Comparison of ENCODE assay signal across 1 cellular context in the genomic region with DNA sequence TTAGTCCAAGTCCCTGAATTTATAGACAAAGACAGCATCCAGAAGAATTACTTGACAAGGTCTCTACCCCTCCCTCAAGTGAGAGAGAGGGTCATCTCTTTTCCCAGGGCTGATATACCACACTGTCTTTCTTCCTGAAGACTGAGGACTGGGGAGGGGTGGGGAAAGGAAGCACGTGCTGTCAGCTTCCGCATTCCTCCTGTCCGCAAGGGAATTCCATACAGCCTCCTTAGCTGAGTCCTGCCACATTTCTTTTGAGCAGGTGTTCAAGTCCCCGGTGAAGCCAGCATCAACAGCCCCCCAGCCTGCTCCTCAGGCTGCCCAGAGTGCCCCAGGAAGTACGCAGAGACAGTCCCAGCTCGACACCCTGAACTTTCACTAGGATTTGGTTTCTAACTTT.
TF ChIP-seq lines count a peak whose summit lies in the region.

No MANE protein-coding gene starts in this region.

TF ChIP-seq in GM23338, 12 proteins besides CTCF, POLR2A, EP300 and RAD21 (continued from another document):
- TF ChIP-seq, protein P1, sequence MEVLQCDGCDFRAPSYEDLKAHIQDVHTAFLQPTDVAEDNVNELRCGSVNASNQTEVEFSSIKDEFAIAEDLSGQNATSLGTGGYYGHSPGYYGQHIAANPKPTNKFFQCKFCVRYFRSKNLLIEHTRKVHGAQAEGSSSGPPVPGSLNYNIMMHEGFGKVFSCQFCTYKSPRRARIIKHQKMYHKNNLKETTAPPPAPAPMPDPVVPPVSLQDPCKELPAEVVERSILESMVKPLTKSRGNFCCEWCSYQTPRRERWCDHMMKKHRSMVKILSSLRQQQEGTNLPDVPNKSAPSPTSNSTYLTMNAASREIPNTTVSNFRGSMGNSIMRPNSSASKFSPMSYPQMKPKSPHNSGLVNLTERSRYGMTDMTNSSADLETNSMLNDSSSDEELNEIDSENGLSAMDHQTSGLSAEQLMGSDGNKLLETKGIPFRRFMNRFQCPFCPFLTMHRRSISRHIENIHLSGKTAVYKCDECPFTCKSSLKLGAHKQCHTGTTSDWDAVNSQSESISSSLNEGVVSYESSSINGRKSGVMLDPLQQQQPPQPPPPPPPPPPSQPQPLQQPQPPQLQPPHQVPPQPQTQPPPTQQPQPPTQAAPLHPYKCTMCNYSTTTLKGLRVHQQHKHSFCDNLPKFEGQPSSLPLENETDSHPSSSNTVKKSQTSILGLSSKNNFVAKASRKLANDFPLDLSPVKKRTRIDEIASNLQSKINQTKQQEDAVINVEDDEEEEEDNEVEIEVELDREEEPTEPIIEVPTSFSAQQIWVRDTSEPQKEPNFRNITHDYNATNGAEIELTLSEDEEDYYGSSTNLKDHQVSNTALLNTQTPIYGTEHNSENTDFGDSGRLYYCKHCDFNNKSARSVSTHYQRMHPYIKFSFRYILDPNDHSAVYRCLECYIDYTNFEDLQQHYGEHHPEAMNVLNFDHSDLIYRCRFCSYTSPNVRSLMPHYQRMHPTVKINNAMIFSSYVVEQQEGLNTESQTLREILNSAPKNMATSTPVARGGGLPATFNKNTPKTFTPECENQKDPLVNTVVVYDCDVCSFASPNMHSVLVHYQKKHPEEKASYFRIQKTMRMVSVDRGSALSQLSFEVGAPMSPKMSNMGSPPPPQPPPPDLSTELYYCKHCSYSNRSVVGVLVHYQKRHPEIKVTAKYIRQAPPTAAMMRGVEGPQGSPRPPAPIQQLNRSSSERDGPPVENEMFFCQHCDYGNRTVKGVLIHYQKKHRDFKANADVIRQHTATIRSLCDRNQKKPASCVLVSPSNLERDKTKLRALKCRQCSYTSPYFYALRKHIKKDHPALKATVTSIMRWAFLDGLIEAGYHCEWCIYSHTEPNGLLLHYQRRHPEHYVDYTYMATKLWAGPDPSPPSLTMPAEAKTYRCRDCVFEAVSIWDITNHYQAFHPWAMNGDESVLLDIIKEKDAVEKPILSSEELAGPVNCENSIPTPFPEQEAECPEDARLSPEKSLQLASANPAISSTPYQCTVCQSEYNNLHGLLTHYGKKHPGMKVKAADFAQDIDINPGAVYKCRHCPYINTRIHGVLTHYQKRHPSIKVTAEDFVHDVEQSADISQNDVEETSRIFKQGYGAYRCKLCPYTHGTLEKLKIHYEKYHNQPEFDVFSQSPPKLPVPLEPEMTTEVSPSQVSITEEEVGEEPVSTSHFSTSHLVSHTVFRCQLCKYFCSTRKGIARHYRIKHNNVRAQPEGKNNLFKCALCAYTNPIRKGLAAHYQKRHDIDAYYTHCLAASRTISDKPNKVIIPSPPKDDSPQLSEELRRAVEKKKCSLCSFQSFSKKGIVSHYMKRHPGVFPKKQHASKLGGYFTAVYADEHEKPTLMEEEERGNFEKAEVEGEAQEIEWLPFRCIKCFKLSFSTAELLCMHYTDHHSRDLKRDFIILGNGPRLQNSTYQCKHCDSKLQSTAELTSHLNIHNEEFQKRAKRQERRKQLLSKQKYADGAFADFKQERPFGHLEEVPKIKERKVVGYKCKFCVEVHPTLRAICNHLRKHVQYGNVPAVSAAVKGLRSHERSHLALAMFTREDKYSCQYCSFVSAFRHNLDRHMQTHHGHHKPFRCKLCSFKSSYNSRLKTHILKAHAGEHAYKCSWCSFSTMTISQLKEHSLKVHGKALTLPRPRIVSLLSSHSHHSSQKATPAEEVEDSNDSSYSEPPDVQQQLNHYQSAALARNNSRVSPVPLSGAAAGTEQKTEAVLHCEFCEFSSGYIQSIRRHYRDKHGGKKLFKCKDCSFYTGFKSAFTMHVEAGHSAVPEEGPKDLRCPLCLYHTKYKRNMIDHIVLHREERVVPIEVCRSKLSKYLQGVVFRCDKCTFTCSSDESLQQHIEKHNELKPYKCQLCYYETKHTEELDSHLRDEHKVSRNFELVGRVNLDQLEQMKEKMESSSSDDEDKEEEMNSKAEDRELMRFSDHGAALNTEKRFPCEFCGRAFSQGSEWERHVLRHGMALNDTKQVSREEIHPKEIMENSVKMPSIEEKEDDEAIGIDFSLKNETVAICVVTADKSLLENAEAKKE (CRISPR knock-in tag; IDR thresholded peaks at IDR 0.05): no peak
- TF ChIP-seq ZNF331 (CRISPR knock-in tag; IDR thresholded peaks at IDR 0.05; ENCODE audit: low read depth): no peak
- no peak for TF ChIP-seq NANOG (IDR thresholded peaks at IDR 0.05; ENCODE audit: borderline replicate concordance)
- TF ChIP-seq ZNF114 (CRISPR knock-in tag; IDR thresholded peaks at IDR 0.05): no peak
- TF ChIP-seq ETS1 (IDR thresholded peaks at IDR 0.05): no peak
- TF ChIP-seq, protein P2, sequence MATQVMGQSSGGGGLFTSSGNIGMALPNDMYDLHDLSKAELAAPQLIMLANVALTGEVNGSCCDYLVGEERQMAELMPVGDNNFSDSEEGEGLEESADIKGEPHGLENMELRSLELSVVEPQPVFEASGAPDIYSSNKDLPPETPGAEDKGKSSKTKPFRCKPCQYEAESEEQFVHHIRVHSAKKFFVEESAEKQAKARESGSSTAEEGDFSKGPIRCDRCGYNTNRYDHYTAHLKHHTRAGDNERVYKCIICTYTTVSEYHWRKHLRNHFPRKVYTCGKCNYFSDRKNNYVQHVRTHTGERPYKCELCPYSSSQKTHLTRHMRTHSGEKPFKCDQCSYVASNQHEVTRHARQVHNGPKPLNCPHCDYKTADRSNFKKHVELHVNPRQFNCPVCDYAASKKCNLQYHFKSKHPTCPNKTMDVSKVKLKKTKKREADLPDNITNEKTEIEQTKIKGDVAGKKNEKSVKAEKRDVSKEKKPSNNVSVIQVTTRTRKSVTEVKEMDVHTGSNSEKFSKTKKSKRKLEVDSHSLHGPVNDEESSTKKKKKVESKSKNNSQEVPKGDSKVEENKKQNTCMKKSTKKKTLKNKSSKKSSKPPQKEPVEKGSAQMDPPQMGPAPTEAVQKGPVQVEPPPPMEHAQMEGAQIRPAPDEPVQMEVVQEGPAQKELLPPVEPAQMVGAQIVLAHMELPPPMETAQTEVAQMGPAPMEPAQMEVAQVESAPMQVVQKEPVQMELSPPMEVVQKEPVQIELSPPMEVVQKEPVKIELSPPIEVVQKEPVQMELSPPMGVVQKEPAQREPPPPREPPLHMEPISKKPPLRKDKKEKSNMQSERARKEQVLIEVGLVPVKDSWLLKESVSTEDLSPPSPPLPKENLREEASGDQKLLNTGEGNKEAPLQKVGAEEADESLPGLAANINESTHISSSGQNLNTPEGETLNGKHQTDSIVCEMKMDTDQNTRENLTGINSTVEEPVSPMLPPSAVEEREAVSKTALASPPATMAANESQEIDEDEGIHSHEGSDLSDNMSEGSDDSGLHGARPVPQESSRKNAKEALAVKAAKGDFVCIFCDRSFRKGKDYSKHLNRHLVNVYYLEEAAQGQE (IDR thresholded peaks at IDR 0.05; ENCODE audit: unreplicated experiment): no peak
- no peak for TF ChIP-seq CREB1 (CRISPR knock-in tag; IDR thresholded peaks at IDR 0.05; ENCODE audit: low read depth)
- no peak for TF ChIP-seq EZH2 (IDR thresholded peaks at IDR 0.05; ENCODE audit: low read depth, unreplicated experiment)
- TF ChIP-seq POLR2AphosphoS5 (IDR thresholded peaks at IDR 0.05; ENCODE audit: low read depth): no peak
- no peak for TF ChIP-seq EZH2phosphoT487 (IDR thresholded peaks at IDR 0.05; ENCODE audit: unreplicated experiment)
